22 cellular contexts compared by ENCODE assay signal in genomic region chr6:50913105-50913770, GRCh38.
DNase-seq lines count a peak whose midpoint lies in the region; ATAC-seq, FAIRE-seq and TF ChIP-seq lines count a peak whose summit lies in the region.
"Had no signal": no experiment of that assay in that cellular context is flagged by ENCODE, and none has a peak within 500 bp of the region (broad histone marks: within the 10 kb centered on the region; RNA-seq: fewer than 3 reads in every experiment).

No MANE protein-coding gene starts in this region.

- no peak overlapping the region for H3K9ac ChIP-seq in kidney (ENCODE audit: low read length in 2 of 2)
- H3K9ac ChIP-seq: BLaER1 had no signal

- intact Hi-C loops in Right ventricle myocardium inferior (cut with DNase I) = no loop called here
- intact Hi-C loops in cardiac septum (cut with DNase I) = no loop called here
- intact Hi-C loops in kidney (cut with DNase I) = no loop called here
- intact Hi-C loops in posterior vena cava (cut with DNase I) = no loop called here

- ATAC-seq in Right ventricle myocardium inferior (no peak), GM21576 (IDR thresholded peaks at IDR 0.05; ENCODE audit: unreplicated experiment) (no peak)
- ATAC-seq: CD8-positive, alpha-beta T cell had no signal

- no peak for FAIRE-seq in kidney (lab: Jason Lieb, UNC)
- FAIRE-seq: A204.1, D721Med, G401.6, GM12891, GM19239 had no signal

- no peak overlapping the region for H3K27ac ChIP-seq in kidney (ENCODE audit: low read depth in 2 of 2, low read length in 2 of 2)
- H3K27ac ChIP-seq: BLaER1 had no signal

- TF ChIP-seq CTCF in kidney (IDR thresholded peaks at IDR 0.05; ENCODE audit: borderline replicate concordance, extremely low read depth, insufficient read depth) = no peak

- H3K9me3 ChIP-seq in kidney (ENCODE audit: control insufficient read depth in 1 of 2, low read length in 2 of 2) = peaks cover 0 to 7% of the 10 kb centered on the region in 2 donors
- H3K9me3 ChIP-seq: BE2C, Caco-2 had no signal

- no peaks in the 10 kb centered on the region for H3K4me1 ChIP-seq in kidney (ENCODE audit: control insufficient read depth in 1 of 2, insufficient read depth in 1 of 2, low read depth in 1 of 2, low read length in 2 of 2)
- H3K4me1 ChIP-seq: BE2C, BLaER1, Caco-2 had no signal

- DNase-seq in Right ventricle myocardium inferior (ENCODE audit: missing footprints) (peak; percentile 41), cardiac septum (ENCODE audit: low spot score) (no peak), kidney (peak; percentile 54), posterior vena cava (ENCODE audit: low spot score) (peak; percentile 76), nucleus accumbens (lab: John Stamatoyannopoulos, UW) (no peak)
- DNase-seq: 8988T; ACHN; BE2C; C1 segment of cervical spinal cord; Caco-2; Calu3; CD4-positive, CD25-positive, alpha-beta regulatory T cell; CD8-positive, alpha-beta T cell; DMS79 treated with DMSO at 0.1 percent for 48 hours; GF-D8 had no signal

- no peak overlapping the region for H3K4me3 ChIP-seq in kidney (ENCODE audit: low read length in 2 of 2)
- H3K4me3 ChIP-seq: BLaER1 had no signal

- H3K36me3 ChIP-seq in kidney (ENCODE audit: control insufficient read depth in 1 of 2, insufficient read depth in 2 of 2, low read length in 2 of 2) = no peaks in the 10 kb centered on the region
- H3K36me3 ChIP-seq: BE2C, BLaER1 had no signal

Comparison
In these comparisons a context has a peak if more than half of its experiments do, and no peak if none do; other contexts are left out.
1. DNase-seq: peak in Right ventricle myocardium inferior (single experiment), kidney (single experiment) and posterior vena cava (single experiment); none in cardiac septum (single experiment) and nucleus accumbens (0 of 56).